In genomic region chr18:79337620-79338019, GRCh38 we compare ENCODE assay signal across 35 cellular contexts.
"Had no signal": no experiment of that assay in that cellular context is flagged by ENCODE, and none has a peak within 500 bp of the region (broad histone marks: within the 10 kb centered on the region; RNA-seq: fewer than 3 reads in every experiment).

No MANE protein-coding gene starts in this region.

- H3K4me3 ChIP-seq: adrenal gland, body of pancreas, breast epithelium had no signal

- H3K9me3 ChIP-seq: adrenal gland, body of pancreas, breast epithelium had no signal

- FAIRE-seq: astrocyte, TTC549 had no signal

- H3K27me3 ChIP-seq: adrenal gland, body of pancreas, brain microvascular endothelial cell, breast epithelium had no signal

- H3K27ac Mint-ChIP-seq: activated B cell treated with CpG ODN at 0.5 μM for 24 hours; activated CD4-positive, alpha-beta memory T cell treated with anti-CD3 and anti-CD28 coated beads for 36 hours; activated CD4-positive, alpha-beta T cell treated with anti-CD3 and anti-CD28 coated beads, Interleukin-2, amount 10 ng/mL, durations not matched to agents 24 days and 14 days; activated CD8-positive, alpha-beta T cell treated with anti-CD3 and anti-CD28 coated beads for 36 hours; activated naive CD4-positive, alpha-beta T cell treated with anti-CD3 and anti-CD28 coated beads for 36 hours; activated T-helper 1 cell treated with anti-CD3 and anti-CD28 coated beads, Interleukin-12 subunit alpha, Interleukin-12 subunit beta, Interleukin-2, Interleukin-4 antibody, amounts not matched to agents 30 ng/mL and 10 ng/mL and 1 ng/mL, durations not matched to agents 14 hours and 24 hours and 36 hours; activated T-helper 17 cell treated with anti-CD3 and anti-CD28 coated beads, Interleukin-2, amount 50 U/mL, for 72 hours; T-helper 2 cell treated with Interferon-gamma antibody and Interleukin-4, amounts not matched to agents 5 μg/mL and 100 μg/mL, for 36 hours had no signal

- H3K36me3 ChIP-seq: brain microvascular endothelial cell, breast epithelium had no signal

- H3K4me1 Mint-ChIP-seq: activated B cell treated with CpG ODN at 0.5 μM for 24 hours; activated CD4-positive, alpha-beta T cell treated with anti-CD3 and anti-CD28 coated beads, Interleukin-2, amount 10 ng/mL, durations not matched to agents 24 days and 14 days; activated T-helper 17 cell treated with anti-CD3 and anti-CD28 coated beads, Interleukin-2, amount 50 U/mL, for 72 hours; T-cell had no signal

- H3K27ac ChIP-seq: adrenal gland, body of pancreas, brain microvascular endothelial cell, breast epithelium, VCaP had no signal

- DNase-seq: activated B cell treated with CpG ODN at 0.5 μM for 24 hours; activated CD4-positive, alpha-beta memory T cell treated with anti-CD3 and anti-CD28 coated beads for 36 hours; activated CD4-positive, alpha-beta T cell treated with anti-CD3 and anti-CD28 coated beads for 4 hours; activated CD4-positive, alpha-beta T cell treated with anti-CD3 and anti-CD28 coated beads, Interleukin-2, amount 10 ng/mL, durations not matched to agents 24 days and 14 days; activated CD4-positive, alpha-beta T cell treated with anti-CD3 and anti-CD28 coated beads, Interleukin-2, amount 50 U/mL, for 1 hour; activated CD4-positive, alpha-beta T cell treated with anti-CD3 and anti-CD28 coated beads, Interleukin-2, amount 50 U/mL, for 4 hours; activated CD4-positive, CD25-positive, alpha-beta regulatory T cell treated with anti-CD3 and anti-CD28 coated beads, Interleukin-2, amount 50 U/mL, for 72 hours; activated CD8-positive, alpha-beta memory T cell treated with anti-CD3 and anti-CD28 coated beads, Interleukin-2, amount 50 U/mL, for 4 hours; activated CD8-positive, alpha-beta T cell treated with anti-CD3 and anti-CD28 coated beads for 36 hours; activated effector memory CD4-positive, alpha-beta T cell treated with anti-CD3 and anti-CD28 coated beads, Interleukin-2, amount 50 U/mL, for 16 hours; activated gamma-delta T cell treated with Interleukin-2 at 50 U/mL for 16 hours; activated naive CD4-positive, alpha-beta T cell; activated naive CD4-positive, alpha-beta T cell treated with anti-CD3 and anti-CD28 coated beads for 36 hours; activated naive CD4-positive, alpha-beta T cell treated with anti-CD3 and anti-CD28 coated beads, Interleukin-2, amount 50 U/mL, for 16 hours; activated T-cell treated with anti-CD3 and anti-CD28 coated beads for 4 hours; activated T-cell treated with anti-CD3 and anti-CD28 coated beads, Interleukin-2, amount 50 U/mL, for 1 hour; activated T-cell treated with anti-CD3 and anti-CD28 coated beads, Interleukin-2, amount 50 U/mL, for 4 hours; activated T-cell treated with anti-CD3 and anti-CD28 coated beads, Interleukin-2, amount 50 U/mL, for 72 hours; adrenal gland; amniotic stem cell; aorta; body of pancreas; brain microvascular endothelial cell; central memory CD4-positive, alpha-beta T cell; T-cell; T-helper 2 cell; T-helper 9 cell had no signal

- H3K4me3 Mint-ChIP-seq: activated B cell treated with CpG ODN at 0.5 μM for 24 hours; activated CD4-positive, alpha-beta memory T cell treated with anti-CD3 and anti-CD28 coated beads for 36 hours; activated CD4-positive, alpha-beta T cell treated with anti-CD3 and anti-CD28 coated beads, Interleukin-2, amount 10 ng/mL, durations not matched to agents 24 days and 14 days; activated CD8-positive, alpha-beta T cell treated with anti-CD3 and anti-CD28 coated beads for 36 hours; activated naive CD4-positive, alpha-beta T cell treated with anti-CD3 and anti-CD28 coated beads for 36 hours; activated T-cell treated with anti-CD3 and anti-CD28 coated beads, Interleukin-2, amount 50 U/mL, for 4 hours; activated T-cell treated with anti-CD3 and anti-CD28 coated beads, Interleukin-2, amount 50 U/mL, for 72 hours; activated T-helper 1 cell treated with anti-CD3 and anti-CD28 coated beads, Interleukin-12 subunit alpha, Interleukin-12 subunit beta, Interleukin-2, Interleukin-4 antibody, amounts not matched to agents 30 ng/mL and 10 ng/mL and 1 ng/mL, durations not matched to agents 14 hours and 24 hours and 36 hours; activated T-helper 17 cell treated with anti-CD3 and anti-CD28 coated beads, Interleukin-2, amount 50 U/mL, for 72 hours; T-cell; T-helper 2 cell treated with Interferon-gamma antibody and Interleukin-4, amounts not matched to agents 5 μg/mL and 100 μg/mL, for 36 hours had no signal

- H3K27me3 Mint-ChIP-seq: activated B cell treated with CpG ODN at 0.5 μM for 24 hours; activated CD4-positive, alpha-beta memory T cell treated with anti-CD3 and anti-CD28 coated beads for 36 hours; activated CD4-positive, alpha-beta T cell treated with anti-CD3 and anti-CD28 coated beads, Interleukin-2, amount 10 ng/mL, durations not matched to agents 24 days and 14 days; activated CD8-positive, alpha-beta T cell treated with anti-CD3 and anti-CD28 coated beads for 36 hours; activated T-helper 17 cell treated with anti-CD3 and anti-CD28 coated beads, Interleukin-2, amount 50 U/mL, for 72 hours; T-cell had no signal

- H3K4me1 ChIP-seq: adrenal gland, body of pancreas, breast epithelium had no signal

- ATAC-seq: activated CD8-positive, alpha-beta T cell treated with anti-CD3 and anti-CD28 coated beads for 36 hours; activated naive CD4-positive, alpha-beta T cell treated with anti-CD3 and anti-CD28 coated beads, Interleukin-2, amount 50 U/mL, for 72 hours; activated T-cell treated with anti-CD3 and anti-CD28 coated beads, Interleukin-2, amount 50 U/mL, for 4 hours; activated T-cell treated with anti-CD3 and anti-CD28 coated beads, Interleukin-2, amount 50 U/mL, for 72 hours; activated T-helper 17 cell treated with anti-CD3 and anti-CD28 coated beads, Interleukin-2, amount 50 U/mL, for 72 hours; body of pancreas; T-cell had no signal

- H3K9me3 Mint-ChIP-seq: activated CD4-positive, alpha-beta T cell treated with anti-CD3 and anti-CD28 coated beads, Interleukin-2, amount 10 ng/mL, durations not matched to agents 24 days and 14 days; activated T-cell treated with anti-CD3 and anti-CD28 coated beads, Interleukin-2, amount 50 U/mL, for 4 hours; T-cell had no signal
